Comparison of ENCODE assay signal across 10 cellular contexts in genomic region chr7:80499350-80499955, GRCh38. TPM values are rescaled to one million over a fixed set of nuclear protein-coding genes. Genes with fewer than 3 reads are reported as not detected.
DNase-seq lines count a peak whose midpoint lies in the region; ATAC-seq and TF ChIP-seq lines count a peak whose summit lies in the region.
"Had no signal": no experiment of that assay in that cellular context is flagged by ENCODE, and none has a peak within 500 bp of the region (broad histone marks: within the 10 kb centered on the region; RNA-seq: fewer than 3 reads in every experiment).

No MANE protein-coding gene starts in this region.

- H3K4me1 Mint-ChIP-seq in endodermal cell: no peaks in the 10 kb centered on the region
- no peaks in the 10 kb centered on the region for H3K4me1 Mint-ChIP-seq in activated T-cell treated with anti-CD3 and anti-CD28 coated beads, Interleukin-2, amount 50 U/mL, for 72 hours (ENCODE audit: low read depth)
- H3K4me1 Mint-ChIP-seq in activated CD4-positive, alpha-beta T cell treated with anti-CD3 and anti-CD28 coated beads, Interleukin-2, amount 10 ng/mL, durations not matched to agents 24 days and 14 days: no peaks in the 10 kb centered on the region

- no peak overlapping the region for H2AFZ ChIP-seq in mesenchymal stem cell (ENCODE audit: low read depth, low read length)

- H3K27me3 Mint-ChIP-seq in endodermal cell (ENCODE audit: insufficient read depth): no peaks in the 10 kb centered on the region
- H3K27me3 Mint-ChIP-seq in activated T-cell treated with anti-CD3 and anti-CD28 coated beads, Interleukin-2, amount 50 U/mL, for 72 hours (ENCODE audit: low read depth): no peaks in the 10 kb centered on the region
- no peaks in the 10 kb centered on the region for H3K27me3 Mint-ChIP-seq in activated CD4-positive, alpha-beta T cell treated with anti-CD3 and anti-CD28 coated beads, Interleukin-2, amount 10 ng/mL, durations not matched to agents 24 days and 14 days

- H3K9ac ChIP-seq in endodermal cell (ENCODE audit: extremely low read depth, low read length, poor library complexity, severe bottlenecking): no peak overlapping the region
- peak overlapping the region; percentile 94 for H3K9ac ChIP-seq in mesenchymal stem cell (ENCODE audit: low read length)

- H3K18ac ChIP-seq in mesenchymal stem cell (ENCODE audit: low read depth in 1 of 2, low read length in 2 of 2): no peak overlapping the region

- no peak overlapping the region for H4K8ac ChIP-seq in mesenchymal stem cell (ENCODE audit: low read length)

- H2BK5ac ChIP-seq in mesenchymal stem cell (ENCODE audit: low read depth, low read length, poor library complexity, severe bottlenecking): no peak overlapping the region

- no peak overlapping the region for H3K23ac ChIP-seq in mesenchymal stem cell (ENCODE audit: low read length in 2 of 2)

- H3K9me3 Mint-ChIP-seq in endodermal cell: no peaks in the 10 kb centered on the region
- H3K9me3 Mint-ChIP-seq in activated T-cell treated with anti-CD3 and anti-CD28 coated beads, Interleukin-2, amount 50 U/mL, for 72 hours: no peaks in the 10 kb centered on the region
- H3K9me3 Mint-ChIP-seq in activated CD4-positive, alpha-beta T cell treated with anti-CD3 and anti-CD28 coated beads, Interleukin-2, amount 10 ng/mL, durations not matched to agents 24 days and 14 days: no peaks in the 10 kb centered on the region

- intact Hi-C loops in activated CD4-positive, alpha-beta T cell treated with anti-CD3 and anti-CD28 coated beads, Interleukin-2, amount 10 ng/mL, durations not matched to agents 24 days and 14 days (cut with micrococcal nuclease): no loop called here

- no peaks in the 10 kb centered on the region for H3K27me3 ChIP-seq in MG63
- H3K27me3 ChIP-seq in endodermal cell (ENCODE audit: control insufficient read depth, insufficient read depth, low read length, poor library complexity, severe bottlenecking): no peaks in the 10 kb centered on the region
- H3K27me3 ChIP-seq in mesenchymal stem cell (ENCODE audit: control insufficient read depth in 1 of 2, insufficient read depth in 1 of 2, low read length in 2 of 2): no peaks in the 10 kb centered on the region

- H2BK12ac ChIP-seq in mesenchymal stem cell (ENCODE audit: low read length in 2 of 2): no peak overlapping the region

- DNase-seq in AG04449 (ENCODE audit: low read depth, low spot score) (peak; percentile 77), MG63 (peak; percentile 75), endodermal cell (peak; percentile 66), mesenchymal stem cell (peak; percentile 92), NOMO-1 treated with dmso at 0.1 percent for 144 hours (lab: John Stamatoyannopoulos, UW; ENCODE audit: unreplicated experiment) (no peak)
- DNase-seq in activated T-cell treated with anti-CD3 and anti-CD28 coated beads, Interleukin-2, amount 50 U/mL, for 72 hours: no peak
- no peak for DNase-seq in activated CD4-positive, alpha-beta T cell treated with anti-CD3 and anti-CD28 coated beads, Interleukin-2, amount 10 ng/mL, durations not matched to agents 24 days and 14 days
- DNase-seq: COR-L47 had no signal

- no peak overlapping the region for H2BK15ac ChIP-seq in mesenchymal stem cell (ENCODE audit: low read depth, poor library complexity, severe bottlenecking)

- no peak overlapping the region for H3K4me3 Mint-ChIP-seq in endodermal cell
- H3K4me3 Mint-ChIP-seq in activated T-cell treated with anti-CD3 and anti-CD28 coated beads, Interleukin-2, amount 50 U/mL, for 72 hours: no peak overlapping the region
- no peak overlapping the region for H3K4me3 Mint-ChIP-seq in activated CD4-positive, alpha-beta T cell treated with anti-CD3 and anti-CD28 coated beads, Interleukin-2, amount 10 ng/mL, durations not matched to agents 24 days and 14 days

- CTCF ChIA-PET in AG04449 (lab: Yijun Ruan, JAX): interaction anchor here (1.1 kb wide), 1 partner anchor 159 kb away, joined by 3 read pairs; no protein-coding TSS in a partner anchor

- H3K36me3 ChIP-seq in MG63 (no peaks in the 10 kb centered on the region), endodermal cell (ENCODE audit: control insufficient read depth, insufficient read depth, low read length) (no peaks in the 10 kb centered on the region), mesenchymal stem cell (ENCODE audit: control insufficient read depth in 1 of 2, insufficient read depth in 2 of 2, low read depth in 1 of 2, low read length in 2 of 2) (no peaks in the 10 kb centered on the region)

- TF ChIP-seq CTCF in AG04449 (IDR thresholded peaks at IDR 0.05; ENCODE audit: insufficient read depth, low read length, missing control alignments) (no peak), endodermal cell (conservative IDR thresholded peaks at IDR 0.05) (no peak)

- H3K4me3 ChIP-seq in AG04449 (ENCODE audit: low read depth, low read length): no peak overlapping the region
- no peak overlapping the region for H3K4me3 ChIP-seq in MG63
- H3K4me3 ChIP-seq in endodermal cell (ENCODE audit: low read length): no peak overlapping the region
- H3K4me3 ChIP-seq in mesenchymal stem cell (ENCODE audit: insufficient read depth in 1 of 2, low read depth in 1 of 2, low read length in 2 of 2): no peak overlapping the region

- no peaks in the 10 kb centered on the region for H3K79me1 ChIP-seq in mesenchymal stem cell (replicated peaks; ENCODE audit: low read length, poor library complexity, severe bottlenecking)

- no peak for ATAC-seq in activated T-cell treated with anti-CD3 and anti-CD28 coated beads, Interleukin-2, amount 50 U/mL, for 72 hours (replicated peaks in 1 of 2)
- no peak for ATAC-seq in HG02885 (IDR thresholded peaks at IDR 0.05; ENCODE audit: poor library complexity, unreplicated experiment)

- H3K27ac Mint-ChIP-seq in endodermal cell: no peak overlapping the region
- H3K27ac Mint-ChIP-seq in activated T-cell treated with anti-CD3 and anti-CD28 coated beads, Interleukin-2, amount 50 U/mL, for 72 hours: no peak overlapping the region
- H3K27ac Mint-ChIP-seq in activated CD4-positive, alpha-beta T cell treated with anti-CD3 and anti-CD28 coated beads, Interleukin-2, amount 10 ng/mL, durations not matched to agents 24 days and 14 days: no peak overlapping the region

- H3K4ac ChIP-seq in mesenchymal stem cell (ENCODE audit: low read depth in 1 of 2, low read length in 2 of 2): no peak overlapping the region

- H3K27ac ChIP-seq in endodermal cell (ENCODE audit: low read depth, low read length) (no peak overlapping the region), mesenchymal stem cell (ENCODE audit: low read length, poor library complexity, severe bottlenecking) (peak overlapping the region; percentile 91)

- H2AK5ac ChIP-seq in mesenchymal stem cell (ENCODE audit: low read length, severe bottlenecking): no peak overlapping the region

- H4K91ac ChIP-seq in mesenchymal stem cell (ENCODE audit: low read length): no peak overlapping the region

- 100% methylated on average over 1 of the region's 1 CpG; no CpG with 5 or more reads in 1 of the 2 experiments for WGBS in endodermal cell (ENCODE audit: insufficient coverage in 1 of 2, insufficient read length in 1 of 2), 2 experiments
- WGBS in mesenchymal stem cell: 20% methylated on average over 1 of the region's 1 CpG

- POLR2A ChIA-PET in AG04449 (lab: Yijun Ruan, JAX): no interaction called here

- no peaks in the 10 kb centered on the region for H3K36me3 Mint-ChIP-seq in endodermal cell (ENCODE audit: low read depth)
- no peaks in the 10 kb centered on the region for H3K36me3 Mint-ChIP-seq in activated T-cell treated with anti-CD3 and anti-CD28 coated beads, Interleukin-2, amount 50 U/mL, for 72 hours (ENCODE audit: insufficient read depth in 2 of 2)
- no peaks in the 10 kb centered on the region for H3K36me3 Mint-ChIP-seq in activated CD4-positive, alpha-beta T cell treated with anti-CD3 and anti-CD28 coated beads, Interleukin-2, amount 10 ng/mL, durations not matched to agents 24 days and 14 days (ENCODE audit: low read depth)

- H3K14ac ChIP-seq in mesenchymal stem cell (ENCODE audit: low read length in 2 of 2): no peak overlapping the region

- H3K4me2 ChIP-seq in mesenchymal stem cell (ENCODE audit: low read length, poor library complexity, severe bottlenecking): no peak overlapping the region

- H3K9me3 ChIP-seq in MG63 (no peaks in the 10 kb centered on the region), endodermal cell (ENCODE audit: control insufficient read depth, low read length) (no peaks in the 10 kb centered on the region), mesenchymal stem cell (ENCODE audit: control insufficient read depth, low read length) (no peaks in the 10 kb centered on the region)

- H2BK120ac ChIP-seq in mesenchymal stem cell (ENCODE audit: low read depth, low read length): no peak overlapping the region

- H3K4me1 ChIP-seq in endodermal cell (ENCODE audit: control insufficient read depth, insufficient read depth, low read length): no peaks in the 10 kb centered on the region
- H3K4me1 ChIP-seq in mesenchymal stem cell (ENCODE audit: control insufficient read depth, insufficient read depth, low read depth, low read length): no peaks in the 10 kb centered on the region

RNA-seq across cellular contexts. Expression of gene GNAT3, which starts 12.4 kb away (rescaled TPM):
- total RNA-seq in MG63 (2014; rRNA removed; shearing (Covaris generic); ENCODE audit: low replicate concordance): not detected in 2 replicates
- total RNA-seq in endodermal cell: not detected
- not detected for polyA plus RNA-seq in endodermal cell (2013, experiment 1 of 2)
- polyA plus RNA-seq in endodermal cell (2013, experiment 2 of 2): not detected
- not detected for polyA plus RNA-seq in mesenchymal stem cell (2013, experiment 1 of 2)
- not detected for polyA plus RNA-seq in mesenchymal stem cell (2013, experiment 2 of 2)
- not detected for total RNA-seq in activated T-cell treated with anti-CD3 and anti-CD28 coated beads, Interleukin-2, amount 50 U/mL, for 72 hours
- not detected in 2 replicates for total RNA-seq in activated CD4-positive, alpha-beta T cell treated with anti-CD3 and anti-CD28 coated beads, Interleukin-2, amount 10 ng/mL, durations not matched to agents 24 days and 14 days
- total RNA-seq: left lobe of liver had no signal

Comparison
In these comparisons a context has a peak if more than half of its experiments do, and no peak if none do; other contexts are left out.
1. DNase-seq: peak in AG04449 (single experiment), MG63 (single experiment), endodermal cell (single experiment) and mesenchymal stem cell (single experiment); none in activated T-cell treated with anti-CD3 and anti-CD28 coated beads, Interleukin-2, amount 50 U/mL, for 72 hours (0 of 2), activated CD4-positive, alpha-beta T cell treated with anti-CD3 and anti-CD28 coated beads, Interleukin-2, amount 10 ng/mL, durations not matched to agents 24 days and 14 days (single experiment) and NOMO-1 treated with dmso at 0.1 percent for 144 hours (single experiment).